ENCODE assay signal across 8 cellular contexts in genomic region chr5:113378960-113379541, GRCh38. TPM values are rescaled to one million over a fixed set of nuclear protein-coding genes. Genes with fewer than 3 reads are reported as not detected.
A peak's percentile ranks its signal among the peaks of the same experiment; 100 is the strongest.
DNase-seq lines count a peak whose midpoint lies in the region; ATAC-seq and TF ChIP-seq lines count a peak whose summit lies in the region.

No MANE protein-coding gene starts in this region.

- H3K9me2 ChIP-seq in SU-DHL-6 (replicated peaks; ENCODE audit: insufficient read depth, low read length): no peaks in the 10 kb centered on the region

- H3K4me3 Mint-ChIP-seq in activated naive CD8-positive, alpha-beta T cell treated with anti-CD3 and anti-CD28 coated beads, Interleukin-2, amount 50 U/mL, for 24 hours: no peak overlapping the region

- no peaks in the 10 kb centered on the region for H3K36me3 ChIP-seq in SU-DHL-6 (ENCODE audit: low read length)

- intact Hi-C loops in left ventricle myocardium superior (cut with micrococcal nuclease): loop anchor here (2.0 kb wide), 1 partner anchor 132 kb away; no protein-coding TSS in a partner anchor

- H3K9me3 Mint-ChIP-seq in activated naive CD8-positive, alpha-beta T cell treated with anti-CD3 and anti-CD28 coated beads, Interleukin-2, amount 50 U/mL, for 24 hours: no peaks in the 10 kb centered on the region

- H3K27me3 ChIP-seq in SU-DHL-6 (ENCODE audit: low read length): no peaks in the 10 kb centered on the region

- DNase-seq in Daoy (ENCODE audit: low read depth) (peak; percentile 58), LHCN-M2 (ENCODE audit: low read depth) (peak; percentile 50), left ventricle myocardium superior (peak; percentile 38), skeletal muscle cell (ENCODE audit: low read depth) (peak; percentile 21)
- peak; percentile 65 for DNase-seq in activated naive CD8-positive, alpha-beta T cell treated with anti-CD3 and anti-CD28 coated beads, Interleukin-2, amount 50 U/mL, for 24 hours

- no peaks in the 10 kb centered on the region for H3K36me3 Mint-ChIP-seq in activated naive CD8-positive, alpha-beta T cell treated with anti-CD3 and anti-CD28 coated beads, Interleukin-2, amount 50 U/mL, for 24 hours (ENCODE audit: low read depth)

- H3K4me3 ChIP-seq in SU-DHL-6 (ENCODE audit: insufficient read depth, low read length, poor library complexity, severe bottlenecking): no peak overlapping the region
- no peak overlapping the region for H3K4me3 ChIP-seq in skeletal muscle cell (ENCODE audit: low read depth, low read length)

- H3K9me3 ChIP-seq in SU-DHL-6 (ENCODE audit: insufficient read depth, low read length): no peaks in the 10 kb centered on the region

- H3K27ac ChIP-seq in SU-DHL-6 (ENCODE audit: low read depth, low read length): no peak overlapping the region

- H3K4me1 Mint-ChIP-seq in activated naive CD8-positive, alpha-beta T cell treated with anti-CD3 and anti-CD28 coated beads, Interleukin-2, amount 50 U/mL, for 24 hours: peaks cover 26% of the 10 kb centered on the region

- H4K20me1 ChIP-seq in SU-DHL-6 (ENCODE audit: low read depth, low read length): no peaks in the 10 kb centered on the region

- no peak overlapping the region for H3K9ac ChIP-seq in SU-DHL-6 (ENCODE audit: low read length)

- no peaks in the 10 kb centered on the region for H3K79me2 ChIP-seq in SU-DHL-6 (ENCODE audit: insufficient read depth, low read length)

- TF ChIP-seq CTCF in SU-DHL-6 (IDR thresholded peaks at IDR 0.05; ENCODE audit: insufficient read depth, low read length, poor library complexity, severe bottlenecking): peak; percentile 61

- H3K4me2 ChIP-seq in SU-DHL-6 (ENCODE audit: low read depth, low read length, poor library complexity, severe bottlenecking): no peak overlapping the region

- H2AFZ ChIP-seq in SU-DHL-6 (ENCODE audit: low read depth, low read length, severe bottlenecking): no peak overlapping the region

- no peak overlapping the region for H3K27ac Mint-ChIP-seq in activated naive CD8-positive, alpha-beta T cell treated with anti-CD3 and anti-CD28 coated beads, Interleukin-2, amount 50 U/mL, for 24 hours

- H3F3A ChIP-seq in SU-DHL-6 (ENCODE audit: insufficient read depth): no peaks in the 10 kb centered on the region

- ATAC-seq in GM21723 (IDR thresholded peaks at IDR 0.05; ENCODE audit: unreplicated experiment) (peak; percentile 83), left ventricle myocardium superior (peak; percentile 52), GM19023 (IDR thresholded peaks at IDR 0.05; ENCODE audit: unreplicated experiment) (no peak)
- ATAC-seq in activated naive CD8-positive, alpha-beta T cell treated with anti-CD3 and anti-CD28 coated beads, Interleukin-2, amount 50 U/mL, for 24 hours: no peak

- peaks cover 16% of the 10 kb centered on the region for H3K27me3 Mint-ChIP-seq in activated naive CD8-positive, alpha-beta T cell treated with anti-CD3 and anti-CD28 coated beads, Interleukin-2, amount 50 U/mL, for 24 hours

RNA-seq across cellular contexts. Expression of gene TSSK1B, which starts 55.7 kb away (rescaled TPM):
- total RNA-seq in Daoy (2014; rRNA removed; shearing (Covaris generic)): not detected in 2 replicates
- total RNA-seq in LHCN-M2 (2014; rRNA removed) (0.06 and 0.52 TPM in 2 replicates), left ventricle myocardium superior (not detected)
- not detected for polyA plus RNA-seq in LHCN-M2 (2012)

Comparison
In these comparisons a context has a peak if more than half of its experiments do, and no peak if none do; other contexts are left out.
1. ATAC-seq: peak in GM21723 (single experiment) and left ventricle myocardium superior (single experiment); none in activated naive CD8-positive, alpha-beta T cell treated with anti-CD3 and anti-CD28 coated beads, Interleukin-2, amount 50 U/mL, for 24 hours (single experiment) and GM19023 (single experiment).
2. Peak in every context shown above with its lines, with median percentiles within 50 percentile points of each other: DNase-seq.